ENCODE assay signal across 1 cellular context in the genomic region with DNA sequence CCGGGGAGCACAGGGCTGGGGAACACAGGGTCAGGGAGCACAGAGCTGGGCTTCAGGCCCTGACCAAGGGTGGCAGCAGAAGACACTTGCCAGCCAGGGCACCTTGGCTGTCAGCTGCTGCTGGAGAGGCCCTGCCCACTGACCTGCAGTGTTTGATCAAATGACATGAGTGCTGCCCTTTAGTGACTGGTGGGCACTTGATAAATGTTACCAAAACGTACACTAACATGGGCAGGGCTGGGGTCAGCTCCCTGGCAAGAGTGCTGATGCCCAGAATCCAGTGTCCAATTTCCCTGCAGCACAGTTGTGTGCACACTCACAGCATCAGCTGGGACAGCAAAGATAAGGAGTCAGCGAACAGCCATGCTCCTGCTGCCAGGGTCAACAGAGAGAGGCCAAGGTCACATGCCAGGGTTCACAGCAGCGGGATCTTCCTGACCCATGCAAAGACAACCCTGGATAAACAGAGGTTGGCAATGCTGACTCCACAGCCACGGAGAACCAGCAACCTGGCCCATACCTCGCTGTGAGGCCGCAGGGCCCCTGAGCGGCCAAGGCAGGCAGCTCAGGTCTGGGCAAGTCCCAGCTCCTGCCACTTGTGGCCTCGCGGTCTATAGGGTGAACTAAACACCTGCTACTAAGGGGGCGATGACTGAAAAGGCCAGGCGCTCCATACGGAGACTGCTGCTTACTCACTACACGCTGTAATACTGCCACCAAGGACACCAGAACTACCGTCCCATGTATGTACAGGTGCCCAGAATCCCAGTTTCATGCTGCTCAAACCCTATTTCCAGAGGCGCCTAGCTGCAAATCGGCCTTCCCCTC.
TF ChIP-seq lines count a peak whose summit lies in the region.

No MANE protein-coding gene starts in this region.

TF ChIP-seq in HepG2, 621 proteins besides CTCF, POLR2A, EP300 and RAD21 (continued from another document and continues in another):
- TF ChIP-seq, protein P1, sequence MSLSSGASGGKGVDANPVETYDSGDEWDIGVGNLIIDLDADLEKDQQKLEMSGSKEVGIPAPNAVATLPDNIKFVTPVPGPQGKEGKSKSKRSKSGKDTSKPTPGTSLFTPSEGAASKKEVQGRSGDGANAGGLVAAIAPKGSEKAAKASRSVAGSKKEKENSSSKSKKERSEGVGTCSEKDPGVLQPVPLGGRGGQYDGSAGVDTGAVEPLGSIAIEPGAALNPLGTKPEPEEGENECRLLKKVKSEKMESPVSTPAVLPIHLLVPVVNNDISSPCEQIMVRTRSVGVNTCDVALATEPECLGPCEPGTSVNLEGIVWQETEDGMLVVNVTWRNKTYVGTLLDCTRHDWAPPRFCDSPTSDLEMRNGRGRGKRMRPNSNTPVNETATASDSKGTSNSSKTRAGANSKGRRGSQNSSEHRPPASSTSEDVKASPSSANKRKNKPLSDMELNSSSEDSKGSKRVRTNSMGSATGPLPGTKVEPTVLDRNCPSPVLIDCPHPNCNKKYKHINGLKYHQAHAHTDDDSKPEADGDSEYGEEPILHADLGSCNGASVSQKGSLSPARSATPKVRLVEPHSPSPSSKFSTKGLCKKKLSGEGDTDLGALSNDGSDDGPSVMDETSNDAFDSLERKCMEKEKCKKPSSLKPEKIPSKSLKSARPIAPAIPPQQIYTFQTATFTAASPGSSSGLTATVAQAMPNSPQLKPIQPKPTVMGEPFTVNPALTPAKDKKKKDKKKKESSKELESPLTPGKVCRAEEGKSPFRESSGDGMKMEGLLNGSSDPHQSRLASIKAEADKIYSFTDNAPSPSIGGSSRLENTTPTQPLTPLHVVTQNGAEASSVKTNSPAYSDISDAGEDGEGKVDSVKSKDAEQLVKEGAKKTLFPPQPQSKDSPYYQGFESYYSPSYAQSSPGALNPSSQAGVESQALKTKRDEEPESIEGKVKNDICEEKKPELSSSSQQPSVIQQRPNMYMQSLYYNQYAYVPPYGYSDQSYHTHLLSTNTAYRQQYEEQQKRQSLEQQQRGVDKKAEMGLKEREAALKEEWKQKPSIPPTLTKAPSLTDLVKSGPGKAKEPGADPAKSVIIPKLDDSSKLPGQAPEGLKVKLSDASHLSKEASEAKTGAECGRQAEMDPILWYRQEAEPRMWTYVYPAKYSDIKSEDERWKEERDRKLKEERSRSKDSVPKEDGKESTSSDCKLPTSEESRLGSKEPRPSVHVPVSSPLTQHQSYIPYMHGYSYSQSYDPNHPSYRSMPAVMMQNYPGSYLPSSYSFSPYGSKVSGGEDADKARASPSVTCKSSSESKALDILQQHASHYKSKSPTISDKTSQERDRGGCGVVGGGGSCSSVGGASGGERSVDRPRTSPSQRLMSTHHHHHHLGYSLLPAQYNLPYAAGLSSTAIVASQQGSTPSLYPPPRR (CRISPR knock-in tag; IDR thresholded peaks at IDR 0.05; ENCODE audit: borderline replicate concordance): peak; percentile 94
- peak; percentile 92 for TF ChIP-seq SOX5 (CRISPR knock-in tag; IDR thresholded peaks at IDR 0.05; ENCODE audit: borderline replicate concordance)
- TF ChIP-seq, protein P2, sequence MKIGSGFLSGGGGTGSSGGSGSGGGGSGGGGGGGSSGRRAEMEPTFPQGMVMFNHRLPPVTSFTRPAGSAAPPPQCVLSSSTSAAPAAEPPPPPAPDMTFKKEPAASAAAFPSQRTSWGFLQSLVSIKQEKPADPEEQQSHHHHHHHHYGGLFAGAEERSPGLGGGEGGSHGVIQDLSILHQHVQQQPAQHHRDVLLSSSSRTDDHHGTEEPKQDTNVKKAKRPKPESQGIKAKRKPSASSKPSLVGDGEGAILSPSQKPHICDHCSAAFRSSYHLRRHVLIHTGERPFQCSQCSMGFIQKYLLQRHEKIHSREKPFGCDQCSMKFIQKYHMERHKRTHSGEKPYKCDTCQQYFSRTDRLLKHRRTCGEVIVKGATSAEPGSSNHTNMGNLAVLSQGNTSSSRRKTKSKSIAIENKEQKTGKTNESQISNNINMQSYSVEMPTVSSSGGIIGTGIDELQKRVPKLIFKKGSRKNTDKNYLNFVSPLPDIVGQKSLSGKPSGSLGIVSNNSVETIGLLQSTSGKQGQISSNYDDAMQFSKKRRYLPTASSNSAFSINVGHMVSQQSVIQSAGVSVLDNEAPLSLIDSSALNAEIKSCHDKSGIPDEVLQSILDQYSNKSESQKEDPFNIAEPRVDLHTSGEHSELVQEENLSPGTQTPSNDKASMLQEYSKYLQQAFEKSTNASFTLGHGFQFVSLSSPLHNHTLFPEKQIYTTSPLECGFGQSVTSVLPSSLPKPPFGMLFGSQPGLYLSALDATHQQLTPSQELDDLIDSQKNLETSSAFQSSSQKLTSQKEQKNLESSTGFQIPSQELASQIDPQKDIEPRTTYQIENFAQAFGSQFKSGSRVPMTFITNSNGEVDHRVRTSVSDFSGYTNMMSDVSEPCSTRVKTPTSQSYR (CRISPR knock-in tag; IDR thresholded peaks at IDR 0.05; ENCODE audit: borderline replicate concordance): peak; percentile 68; the same call in 1 of the 2 replicates
- peak; percentile 36 for TF ChIP-seq RBM39 (IDR thresholded peaks at IDR 0.05; ENCODE audit: low read depth, low read length, poor library complexity, severe bottlenecking)
- TF ChIP-seq MAFF (IDR thresholded peaks at IDR 0.05; ENCODE audit: low read depth, low read length): peak; percentile 78
- TF ChIP-seq ZC3H4 (CRISPR knock-in tag; IDR thresholded peaks at IDR 0.05; ENCODE audit: borderline replicate concordance): no peak
- TF ChIP-seq ZNF572 (CRISPR knock-in tag; IDR thresholded peaks at IDR 0.05): no peak
- peak; percentile 50 for TF ChIP-seq ZNF501 (CRISPR knock-in tag; IDR thresholded peaks at IDR 0.05)
- TF ChIP-seq MAZ (IDR thresholded peaks at IDR 0.05; ENCODE audit: borderline replicate concordance, low read depth, low read length): no peak
- TF ChIP-seq MAZ (CRISPR knock-in tag; IDR thresholded peaks at IDR 0.05; ENCODE audit: low read depth): peak; percentile 55; the same call in 1 of the 2 replicates
- TF ChIP-seq JUND (CRISPR knock-in tag; IDR thresholded peaks at IDR 0.05): peak; percentile 35; the same call in 1 of the 2 replicates
- peak; percentile 89 for TF ChIP-seq ELF3 (CRISPR knock-in tag; IDR thresholded peaks at IDR 0.05)
- TF ChIP-seq HHEX (CRISPR knock-in tag; IDR thresholded peaks at IDR 0.05): peak; percentile 65
- peak; percentile 66 for TF ChIP-seq YY1 (IDR thresholded peaks at IDR 0.05; ENCODE audit: insufficient read depth, insufficient replicate concordance, low read depth, low read length)
- TF ChIP-seq, protein P3, sequence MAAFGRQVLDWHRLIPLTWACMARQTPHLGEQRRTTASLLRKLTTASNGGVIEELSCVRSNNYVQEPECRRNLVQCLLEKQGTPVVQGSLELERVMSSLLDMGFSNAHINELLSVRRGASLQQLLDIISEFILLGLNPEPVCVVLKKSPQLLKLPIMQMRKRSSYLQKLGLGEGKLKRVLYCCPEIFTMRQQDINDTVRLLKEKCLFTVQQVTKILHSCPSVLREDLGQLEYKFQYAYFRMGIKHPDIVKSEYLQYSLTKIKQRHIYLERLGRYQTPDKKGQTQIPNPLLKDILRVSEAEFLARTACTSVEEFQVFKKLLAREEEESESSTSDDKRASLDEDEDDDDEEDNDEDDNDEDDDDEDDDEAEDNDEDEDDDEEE (CRISPR knock-in tag; IDR thresholded peaks at IDR 0.05): 0 out of 2 replicates have a peak, but pooled peaks have one; percentile 67
- peak; percentile 84 for TF ChIP-seq THAP11 (CRISPR knock-in tag; IDR thresholded peaks at IDR 0.05)
- TF ChIP-seq MED8 (CRISPR knock-in tag; IDR thresholded peaks at IDR 0.05; ENCODE audit: insufficient replicate concordance): no peak
- TF ChIP-seq, protein P4, sequence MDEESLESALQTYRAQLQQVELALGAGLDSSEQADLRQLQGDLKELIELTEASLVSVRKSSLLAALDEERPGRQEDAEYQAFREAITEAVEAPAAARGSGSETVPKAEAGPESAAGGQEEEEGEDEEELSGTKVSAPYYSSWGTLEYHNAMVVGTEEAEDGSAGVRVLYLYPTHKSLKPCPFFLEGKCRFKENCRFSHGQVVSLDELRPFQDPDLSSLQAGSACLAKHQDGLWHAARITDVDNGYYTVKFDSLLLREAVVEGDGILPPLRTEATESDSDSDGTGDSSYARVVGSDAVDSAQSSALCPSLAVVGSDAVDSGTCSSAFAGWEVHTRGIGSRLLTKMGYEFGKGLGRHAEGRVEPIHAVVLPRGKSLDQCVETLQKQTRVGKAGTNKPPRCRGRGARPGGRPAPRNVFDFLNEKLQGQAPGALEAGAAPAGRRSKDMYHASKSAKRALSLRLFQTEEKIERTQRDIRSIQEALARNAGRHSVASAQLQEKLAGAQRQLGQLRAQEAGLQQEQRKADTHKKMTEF (CRISPR knock-in tag; IDR thresholded peaks at IDR 0.05): peak; percentile 90
- no peak for TF ChIP-seq KLF12 (CRISPR knock-in tag; IDR thresholded peaks at IDR 0.05; ENCODE audit: borderline replicate concordance)
- TF ChIP-seq NFATC3 (CRISPR knock-in tag; IDR thresholded peaks at IDR 0.05): no peak
- TF ChIP-seq ZNF496 (CRISPR knock-in tag; IDR thresholded peaks at IDR 0.05; ENCODE audit: insufficient replicate concordance): no peak
- TF ChIP-seq, protein P5, sequence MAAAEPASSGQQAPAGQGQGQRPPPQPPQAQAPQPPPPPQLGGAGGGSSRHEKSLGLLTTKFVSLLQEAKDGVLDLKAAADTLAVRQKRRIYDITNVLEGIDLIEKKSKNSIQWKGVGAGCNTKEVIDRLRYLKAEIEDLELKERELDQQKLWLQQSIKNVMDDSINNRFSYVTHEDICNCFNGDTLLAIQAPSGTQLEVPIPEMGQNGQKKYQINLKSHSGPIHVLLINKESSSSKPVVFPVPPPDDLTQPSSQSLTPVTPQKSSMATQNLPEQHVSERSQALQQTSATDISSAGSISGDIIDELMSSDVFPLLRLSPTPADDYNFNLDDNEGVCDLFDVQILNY (CRISPR knock-in tag; conservative IDR thresholded peaks at IDR 0.05): no peak
- TF ChIP-seq NR1H2 (CRISPR knock-in tag; IDR thresholded peaks at IDR 0.05; ENCODE audit: borderline replicate concordance, low read depth): no peak
- TF ChIP-seq MXI1 (IDR thresholded peaks at IDR 0.05; ENCODE audit: borderline replicate concordance, low read depth, low read length): peak; percentile 79; the same call in 1 of the 3 replicates
- TF ChIP-seq ZNF558 (CRISPR knock-in tag; IDR thresholded peaks at IDR 0.05; ENCODE audit: borderline replicate concordance): no peak
- TF ChIP-seq, protein P6, sequence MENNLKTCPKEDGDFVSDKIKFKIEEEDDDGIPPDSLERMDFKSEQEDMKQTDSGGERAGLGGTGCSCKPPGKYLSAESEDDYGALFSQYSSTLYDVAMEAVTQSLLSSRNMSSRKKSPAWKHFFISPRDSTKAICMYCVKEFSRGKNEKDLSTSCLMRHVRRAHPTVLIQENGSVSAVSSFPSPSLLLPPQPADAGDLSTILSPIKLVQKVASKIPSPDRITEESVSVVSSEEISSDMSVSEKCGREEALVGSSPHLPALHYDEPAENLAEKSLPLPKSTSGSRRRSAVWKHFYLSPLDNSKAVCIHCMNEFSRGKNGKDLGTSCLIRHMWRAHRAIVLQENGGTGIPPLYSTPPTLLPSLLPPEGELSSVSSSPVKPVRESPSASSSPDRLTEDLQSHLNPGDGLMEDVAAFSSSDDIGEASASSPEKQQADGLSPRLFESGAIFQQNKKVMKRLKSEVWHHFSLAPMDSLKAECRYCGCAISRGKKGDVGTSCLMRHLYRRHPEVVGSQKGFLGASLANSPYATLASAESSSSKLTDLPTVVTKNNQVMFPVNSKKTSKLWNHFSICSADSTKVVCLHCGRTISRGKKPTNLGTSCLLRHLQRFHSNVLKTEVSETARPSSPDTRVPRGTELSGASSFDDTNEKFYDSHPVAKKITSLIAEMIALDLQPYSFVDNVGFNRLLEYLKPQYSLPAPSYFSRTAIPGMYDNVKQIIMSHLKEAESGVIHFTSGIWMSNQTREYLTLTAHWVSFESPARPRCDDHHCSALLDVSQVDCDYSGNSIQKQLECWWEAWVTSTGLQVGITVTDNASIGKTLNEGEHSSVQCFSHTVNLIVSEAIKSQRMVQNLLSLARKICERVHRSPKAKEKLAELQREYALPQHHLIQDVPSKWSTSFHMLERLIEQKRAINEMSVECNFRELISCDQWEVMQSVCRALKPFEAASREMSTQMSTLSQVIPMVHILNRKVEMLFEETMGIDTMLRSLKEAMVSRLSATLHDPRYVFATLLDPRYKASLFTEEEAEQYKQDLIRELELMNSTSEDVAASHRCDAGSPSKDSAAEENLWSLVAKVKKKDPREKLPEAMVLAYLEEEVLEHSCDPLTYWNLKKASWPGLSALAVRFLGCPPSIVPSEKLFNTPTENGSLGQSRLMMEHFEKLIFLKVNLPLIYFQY (CRISPR knock-in tag; IDR thresholded peaks at IDR 0.05; ENCODE audit: borderline replicate concordance): peak; percentile 93; the same call in 1 of the 2 replicates
- peak; percentile 18; the same call in 1 of the 2 replicates for TF ChIP-seq SMC3 (IDR thresholded peaks at IDR 0.05; ENCODE audit: low read length)
- TF ChIP-seq, protein P7, sequence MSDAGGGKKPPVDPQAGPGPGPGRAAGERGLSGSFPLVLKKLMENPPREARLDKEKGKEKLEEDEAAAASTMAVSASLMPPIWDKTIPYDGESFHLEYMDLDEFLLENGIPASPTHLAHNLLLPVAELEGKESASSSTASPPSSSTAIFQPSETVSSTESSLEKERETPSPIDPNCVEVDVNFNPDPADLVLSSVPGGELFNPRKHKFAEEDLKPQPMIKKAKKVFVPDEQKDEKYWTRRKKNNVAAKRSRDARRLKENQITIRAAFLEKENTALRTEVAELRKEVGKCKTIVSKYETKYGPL (CRISPR knock-in tag; IDR thresholded peaks at IDR 0.05): no peak
- TF ChIP-seq NONO (IDR thresholded peaks at IDR 0.05): no peak
- peak; percentile 92 for TF ChIP-seq NONO (CRISPR knock-in tag; conservative IDR thresholded peaks at IDR 0.05)
- peak; percentile 54; the same call in 1 of the 2 replicates for TF ChIP-seq ZFY (CRISPR knock-in tag; IDR thresholded peaks at IDR 0.05)
- TF ChIP-seq FOXK2 (IDR thresholded peaks at IDR 0.05): peak; percentile 85
- peak; percentile 69 for TF ChIP-seq ETV5 (CRISPR knock-in tag; IDR thresholded peaks at IDR 0.05; ENCODE audit: borderline replicate concordance)
- TF ChIP-seq NCOA1 (CRISPR knock-in tag; IDR thresholded peaks at IDR 0.05): 0 out of 2 replicates have a peak, but pooled peaks have one; percentile 36
- TF ChIP-seq, protein P8, sequence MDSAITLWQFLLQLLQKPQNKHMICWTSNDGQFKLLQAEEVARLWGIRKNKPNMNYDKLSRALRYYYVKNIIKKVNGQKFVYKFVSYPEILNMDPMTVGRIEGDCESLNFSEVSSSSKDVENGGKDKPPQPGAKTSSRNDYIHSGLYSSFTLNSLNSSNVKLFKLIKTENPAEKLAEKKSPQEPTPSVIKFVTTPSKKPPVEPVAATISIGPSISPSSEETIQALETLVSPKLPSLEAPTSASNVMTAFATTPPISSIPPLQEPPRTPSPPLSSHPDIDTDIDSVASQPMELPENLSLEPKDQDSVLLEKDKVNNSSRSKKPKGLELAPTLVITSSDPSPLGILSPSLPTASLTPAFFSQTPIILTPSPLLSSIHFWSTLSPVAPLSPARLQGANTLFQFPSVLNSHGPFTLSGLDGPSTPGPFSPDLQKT (CRISPR knock-in tag; IDR thresholded peaks at IDR 0.05; ENCODE audit: borderline replicate concordance): no peak
- TF ChIP-seq ZNF629 (CRISPR knock-in tag; conservative IDR thresholded peaks at IDR 0.05): peak; percentile 58
- TF ChIP-seq NBN (conservative IDR thresholded peaks at IDR 0.05): no peak
- TF ChIP-seq TP53 (CRISPR knock-in tag; conservative IDR thresholded peaks at IDR 0.05): 0 out of 2 replicates have a peak, but pooled peaks have one; percentile 56
- peak; percentile 89 for TF ChIP-seq ZNF263 (CRISPR knock-in tag; IDR thresholded peaks at IDR 0.05)
- TF ChIP-seq NR2F1 (CRISPR knock-in tag; IDR thresholded peaks at IDR 0.05): peak; percentile 99 to 100
